Comparison of ENCODE assay signal across 17 cellular contexts in genomic region chr5:107464403-107464802, GRCh38.
DNase-seq lines count a peak whose midpoint lies in the region; ATAC-seq and TF ChIP-seq lines count a peak whose summit lies in the region.
"Had no signal": no experiment of that assay in that cellular context is flagged by ENCODE, and none has a peak within 500 bp of the region (broad histone marks: within the 10 kb centered on the region; RNA-seq: fewer than 3 reads in every experiment).

No MANE protein-coding gene starts in this region.

- in situ Hi-C loops in mammary epithelial cell (cut with MboI; ENCODE audit: low sequenced_read_pairs in 2 of 2): loop anchor here in 1 of 2 donors (25.0 kb wide), 1 partner anchor 198 kb away; the partner anchor contains the start of gene EFNA5

- no peak overlapping the region for H2AFZ ChIP-seq in mammary epithelial cell (ENCODE audit: low read depth, low read length)

- intact Hi-C loops in MCF 10A (cut with micrococcal nuclease): no loop called here
- intact Hi-C loops in mammary epithelial cell (cut with micrococcal nuclease): no loop called here

- TF ChIP-seq CTCF in MCF 10A (IDR thresholded peaks at IDR 0.05; ENCODE audit: unreplicated experiment) (no peak), mammary epithelial cell (conservative IDR thresholded peaks at IDR 0.05 in 1 of 2, IDR thresholded peaks at IDR 0.05 in 1 of 2; ENCODE audit: extremely low read depth in 1 of 2, insufficient read depth in 1 of 2, low read depth in 1 of 2, low read length in 2 of 2) (no peak), endothelial cell (IDR thresholded peaks at IDR 0.05; ENCODE audit: unreplicated experiment) (no peak), GM10248 (IDR thresholded peaks at IDR 0.05; ENCODE audit: control extremely low read depth, extremely low read depth, low read depth, missing control alignments) (no peak)

- H3K36me3 Mint-ChIP-seq in MCF 10A (ENCODE audit: insufficient read depth, unreplicated experiment) (no peaks in the 10 kb centered on the region), endothelial cell (ENCODE audit: low read depth, unreplicated experiment) (no peaks in the 10 kb centered on the region)
- H3K36me3 Mint-ChIP-seq: activated CD8-positive, alpha-beta memory T cell treated with anti-CD3 and anti-CD28 coated beads, Interleukin-2, amount 10 ng/mL, durations not matched to agents 7 days and 5 days had no signal

- no peak overlapping the region for H3K4me3 ChIP-seq in mammary epithelial cell (replicated peaks in 1 of 3; ENCODE audit: insufficient read depth in 1 of 3, low read depth in 2 of 3, low read length in 3 of 3)
- H3K4me3 ChIP-seq: lower lobe of right lung, pancreas, SJCRH30 had no signal

- H3K27me3 Mint-ChIP-seq in MCF 10A (ENCODE audit: insufficient read depth, unreplicated experiment): no peaks in the 10 kb centered on the region
- no peaks in the 10 kb centered on the region for H3K27me3 Mint-ChIP-seq in endothelial cell (ENCODE audit: unreplicated experiment)

- peak; percentile 47 for ATAC-seq in HG03066 (IDR thresholded peaks at IDR 0.05; ENCODE audit: low read depth, unreplicated experiment)
- ATAC-seq: activated CD8-positive, alpha-beta memory T cell treated with anti-CD3 and anti-CD28 coated beads, Interleukin-2, amount 10 ng/mL, durations not matched to agents 7 days and 5 days; lower lobe of right lung; pancreas had no signal

- H3K4me1 Mint-ChIP-seq in MCF 10A (ENCODE audit: insufficient read depth, unreplicated experiment) (peaks cover 81% of the 10 kb centered on the region), endothelial cell (ENCODE audit: unreplicated experiment) (peaks cover 33% of the 10 kb centered on the region)

- dilution Hi-C loops in mammary epithelial cell (cut with HindIII; ENCODE audit: low sequenced_read_pairs): loop anchor here (25.0 kb wide), 1 partner anchor 198 kb away; the partner anchor contains the start of gene EFNA5

- H3K4me1 ChIP-seq in mammary epithelial cell (ENCODE audit: insufficient read depth, low read length): peaks cover 77% of the 10 kb centered on the region
- H3K4me1 ChIP-seq: pancreas had no signal

- no TSS peak for BruUV-seq in MCF 10A (replicated peaks; lab: Mats Ljungman, UMichigan)
- BruUV-seq in mammary epithelial cell (replicated peaks; lab: Mats Ljungman, UMichigan): no TSS peak

- CTCF ChIA-PET in MCF 10A (lab: Yijun Ruan, JAX): interaction anchor here (0.5 to 1.9 kb wide), 7 partner anchors 8 to 1195 kb away, joined by 3 to 6 read pairs (median 4); no protein-coding TSS in a partner anchor
- CTCF ChIA-PET in mammary epithelial cell (lab: Charles Lee; ENCODE audit: low non-redundant PET): no interaction called here
- CTCF ChIA-PET in GM10248 (lab: Yijun Ruan, JAX): interaction anchor here (1.1 to 1.9 kb wide), 6 partner anchors 10 to 53 kb away, joined by 3 to 7 read pairs (median 3); no protein-coding TSS in a partner anchor

- peaks cover 70% of the 10 kb centered on the region for H3K79me2 ChIP-seq in mammary epithelial cell (ENCODE audit: insufficient read depth, low read length)

- H3K9ac ChIP-seq in mammary epithelial cell (ENCODE audit: insufficient read depth, low read length): no peak overlapping the region

- H3K27ac ChIP-seq in mammary epithelial cell (ENCODE audit: insufficient read depth, low read depth, low read length): no peak overlapping the region
- H3K27ac ChIP-seq: lower lobe of right lung, pancreas, SJCRH30 had no signal

- POLR2A ChIA-PET in MCF 10A (lab: Yijun Ruan, JAX) (interaction anchor here (0.6 to 4.2 kb wide), 8 partner anchors 8 to 918 kb away, joined by 3 to 59 read pairs (median 3); no protein-coding TSS in a partner anchor), GM10248 (lab: Yijun Ruan, JAX) (no interaction called here)

- H3K27ac Mint-ChIP-seq in MCF 10A (ENCODE audit: low read depth, unreplicated experiment) (peak overlapping the region; percentile 97), endothelial cell (ENCODE audit: unreplicated experiment) (peak overlapping the region; percentile 30)
- H3K27ac Mint-ChIP-seq: activated CD8-positive, alpha-beta memory T cell treated with anti-CD3 and anti-CD28 coated beads, Interleukin-2, amount 10 ng/mL, durations not matched to agents 7 days and 5 days had no signal

- no peaks in the 10 kb centered on the region for H3K27me3 ChIP-seq in mammary epithelial cell (ENCODE audit: insufficient read depth, low read length)
- H3K27me3 ChIP-seq: pancreas, SJCRH30 had no signal

- H4K20me1 ChIP-seq in mammary epithelial cell (ENCODE audit: insufficient read depth, low read length): no peaks in the 10 kb centered on the region

- no peak overlapping the region for H3K4me2 ChIP-seq in mammary epithelial cell (ENCODE audit: insufficient read depth, low read depth, low read length)

- WGBS in mammary epithelial cell (ENCODE audit: low coverage, missing lambda C conversion rate): 100% methylated on average over 1 of the region's 3 CpGs

- no peak for DNase-seq in MCF 10A (ENCODE audit: unreplicated experiment)
- DNase-seq in mammary epithelial cell: no peak
- DNase-seq in endothelial cell (ENCODE audit: low spot score): no peak
- no peak for DNase-seq in GM10248 (ENCODE audit: extremely low spot score)
- DNase-seq in NCI-H1092 (lab: John Stamatoyannopoulos, UW): no peak
- no peak for DNase-seq in NCI-H748 treated with DMSO at 0.1 percent for 48 hours (lab: John Stamatoyannopoulos, UW)
- DNase-seq in DMS79 (lab: John Stamatoyannopoulos, UW): no peak
- DNase-seq: activated CD8-positive, alpha-beta memory T cell treated with anti-CD3 and anti-CD28 coated beads, Interleukin-2, amount 10 ng/mL, durations not matched to agents 7 days and 5 days; erythroblast; hypothalamus; lower lobe of right lung; NCI-H2081; NCI-H82; pancreas; SJCRH30; stimulated activated CD4-positive, alpha-beta T cell treated with anti-CD3 and anti-CD28 coated beads, Interleukin-15, amount 100 ng/mL, for 24 hours had no signal

- H3K36me3 ChIP-seq in mammary epithelial cell (ENCODE audit: insufficient read depth, low read length): no peaks in the 10 kb centered on the region
- H3K36me3 ChIP-seq: lower lobe of right lung, pancreas, SJCRH30 had no signal

- H3K9me3 ChIP-seq in mammary epithelial cell (replicated peaks; ENCODE audit: insufficient read depth, low read length): no peaks in the 10 kb centered on the region
- H3K9me3 ChIP-seq: lower lobe of right lung, pancreas had no signal

- peak overlapping the region; percentile 26 for H3K4me3 Mint-ChIP-seq in MCF 10A (ENCODE audit: unreplicated experiment)
- no peak overlapping the region for H3K4me3 Mint-ChIP-seq in endothelial cell (ENCODE audit: unreplicated experiment)
- H3K4me3 Mint-ChIP-seq: activated CD8-positive, alpha-beta memory T cell treated with anti-CD3 and anti-CD28 coated beads, Interleukin-2, amount 10 ng/mL, durations not matched to agents 7 days and 5 days had no signal

- H3K9me3 Mint-ChIP-seq in MCF 10A (ENCODE audit: unreplicated experiment): peaks cover 6% of the 10 kb centered on the region
- no peaks in the 10 kb centered on the region for H3K9me3 Mint-ChIP-seq in endothelial cell (ENCODE audit: unreplicated experiment)
